Comparison of ENCODE assay signal across 8 cellular contexts in genomic region chr14:66507722-66508546, GRCh38. TPM values are rescaled to one million over a fixed set of nuclear protein-coding genes. Genes with fewer than 3 reads are reported as not detected.
DNase-seq lines count a peak whose midpoint lies in the region; ATAC-seq and TF ChIP-seq lines count a peak whose summit lies in the region.

Gene GPHN (plus strand): TSS chr14:66508147.

- H3K27ac Mint-ChIP-seq in activated T-helper 17 cell treated with anti-CD3 and anti-CD28 coated beads, Interleukin-2, amount 50 U/mL, for 72 hours: peak within 1 kb of the TSS; percentile 92
- peak within 1 kb of the TSS; percentile 78 to 97 (median 90) for H3K27ac Mint-ChIP-seq in naive thymus-derived CD8-positive, alpha-beta T cell

- peaks cover 15% of the 10 kb centered on the region for H3K4me1 Mint-ChIP-seq in activated T-helper 17 cell treated with anti-CD3 and anti-CD28 coated beads, Interleukin-2, amount 50 U/mL, for 72 hours
- H3K4me1 Mint-ChIP-seq in naive thymus-derived CD8-positive, alpha-beta T cell: peaks cover 12 to 39% (median 30%) of the 10 kb centered on the region in 4 donors

- TF ChIP-seq EP300 in Ishikawa (IDR thresholded peaks at IDR 0.05; ENCODE audit: borderline replicate concordance): peak; percentile 11; the same call in 1 of the 2 replicates

- peak within 1 kb of the TSS; percentile 96 for H3K4me3 Mint-ChIP-seq in activated T-helper 17 cell treated with anti-CD3 and anti-CD28 coated beads, Interleukin-2, amount 50 U/mL, for 72 hours
- peak within 1 kb of the TSS; percentile 95 to 99 (median 98) for H3K4me3 Mint-ChIP-seq in naive thymus-derived CD8-positive, alpha-beta T cell

- POLR2A ChIA-PET in naive thymus-derived CD8-positive, alpha-beta T cell (lab: Charles Lee): interaction anchor here (0.6 to 1.2 kb wide), 4 partner anchors 11 to 801 kb away, joined by 3 to 4 read pairs (median 3); partner anchors contain the start of gene PALS1

- H3K27me3 Mint-ChIP-seq in activated T-helper 17 cell treated with anti-CD3 and anti-CD28 coated beads, Interleukin-2, amount 50 U/mL, for 72 hours: no peaks in the 10 kb centered on the region
- H3K27me3 Mint-ChIP-seq in naive thymus-derived CD8-positive, alpha-beta T cell: peaks cover 0 to 2% (median 0%) of the 10 kb centered on the region in 5 donors

- no peaks in the 10 kb centered on the region for H3K9me3 ChIP-seq in fibroblast of lung (ENCODE audit: control insufficient read depth, insufficient read depth, low read depth, low read length)

- peak within 1 kb of the TSS; percentile 77 to 95 (median 85) for H3K4me3 ChIP-seq in fibroblast of lung (replicated peaks in 1 of 4; ENCODE audit: control extremely low read depth in 1 of 4, insufficient read depth in 1 of 4, low read depth in 3 of 4, low read length in 4 of 4)

- H3K9ac ChIP-seq in fibroblast of lung (ENCODE audit: insufficient read depth, low read length): peak within 1 kb of the TSS; percentile 62

- TF ChIP-seq CTCF in fibroblast of lung (conservative IDR thresholded peaks at IDR 0.05 in 1 of 2, IDR thresholded peaks at IDR 0.05 in 1 of 2; ENCODE audit: low read depth in 1 of 2, low read length in 2 of 2): peak in 1 of 2 donors; percentile 39

- H2AFZ ChIP-seq in fibroblast of lung (ENCODE audit: low read length): peak within 1 kb of the TSS; percentile 96

- peak within 1 kb of the TSS; percentile 57 for H3K27ac ChIP-seq in fibroblast of lung (ENCODE audit: insufficient read depth, low read length)

- peak within 1 kb of the TSS; percentile 95 for H3K4me2 ChIP-seq in fibroblast of lung (ENCODE audit: extremely low read depth, insufficient read depth, low read length)

- no peaks in the 10 kb centered on the region for H3K36me3 ChIP-seq in fibroblast of lung (ENCODE audit: control insufficient read depth, insufficient read depth, low read length)

- no peaks in the 10 kb centered on the region for H3K4me1 ChIP-seq in fibroblast of lung (ENCODE audit: control insufficient read depth, extremely low read depth, insufficient read depth, low read length)

- DNase-seq in DMS153 treated with DMSO at 0.1 percent for 48 hours (lab: John Stamatoyannopoulos, UW; ENCODE audit: unreplicated experiment) (peak; percentile 95), RPMI7951 (ENCODE audit: low read depth) (peak; percentile 97), fibroblast of lung (ENCODE audit: low read depth in 2 of 2) (peak; percentile 98 to 99)
- peak; percentile 69 to 89 (median 79) for DNase-seq in naive thymus-derived CD8-positive, alpha-beta T cell
- DNase-seq in stimulated activated naive CD4-positive, alpha-beta T cell (lab: John Stamatoyannopoulos, UW): peak; percentile 75 to 86 (median 80)

- no peaks in the 10 kb centered on the region for H3K27me3 ChIP-seq in fibroblast of lung (ENCODE audit: control insufficient read depth, insufficient read depth, low read length)

- no peak for TF ChIP-seq RAD21 in Ishikawa (IDR thresholded peaks at IDR 0.05; ENCODE audit: low read depth)

- no peaks in the 10 kb centered on the region for H4K20me1 ChIP-seq in fibroblast of lung (ENCODE audit: control insufficient read depth, extremely low read depth, insufficient read depth, low read length)

- H3K79me2 ChIP-seq in fibroblast of lung (ENCODE audit: control insufficient read depth, insufficient read depth, low read length): peaks cover 7% of the 10 kb centered on the region

- no peaks in the 10 kb centered on the region for H3K36me3 Mint-ChIP-seq in activated T-helper 17 cell treated with anti-CD3 and anti-CD28 coated beads, Interleukin-2, amount 50 U/mL, for 72 hours (ENCODE audit: low read depth)
- peaks cover 0 to 1% (median 0%) of the 10 kb centered on the region in 3 donors for H3K36me3 Mint-ChIP-seq in naive thymus-derived CD8-positive, alpha-beta T cell

- ATAC-seq in GM21576 (IDR thresholded peaks at IDR 0.05; ENCODE audit: unreplicated experiment): peak; percentile 78
- peak; percentile 94 for ATAC-seq in activated T-helper 17 cell treated with anti-CD3 and anti-CD28 coated beads, Interleukin-2, amount 50 U/mL, for 72 hours (replicated peaks)
- ATAC-seq in naive thymus-derived CD8-positive, alpha-beta T cell: peak; percentile 86 to 90

- no peaks in the 10 kb centered on the region for H3K9me3 Mint-ChIP-seq in activated T-helper 17 cell treated with anti-CD3 and anti-CD28 coated beads, Interleukin-2, amount 50 U/mL, for 72 hours
- no peaks in the 10 kb centered on the region for H3K9me3 Mint-ChIP-seq in naive thymus-derived CD8-positive, alpha-beta T cell

TF ChIP-seq in Ishikawa, 13 proteins besides CTCF, POLR2A, EP300 and RAD21:
- TF ChIP-seq NFIC (IDR thresholded peaks at IDR 0.05) (no peak), USF1 (IDR thresholded peaks at IDR 0.05) (no peak), FOXM1 (IDR thresholded peaks at IDR 0.05; ENCODE audit: borderline replicate concordance, low read depth) (no peak), TCF12 (IDR thresholded peaks at IDR 0.05; ENCODE audit: low read depth) (no peak), YY1 (IDR thresholded peaks at IDR 0.05; ENCODE audit: low read depth) (peak; percentile 75), CEBPB (IDR thresholded peaks at IDR 0.05) (no peak), MAX (IDR thresholded peaks at IDR 0.05) (peak; percentile 87), EGR1 (IDR thresholded peaks at IDR 0.05) (peak; percentile 97), ZBTB7A (IDR thresholded peaks at IDR 0.05; ENCODE audit: low read depth) (no peak), REST (IDR thresholded peaks at IDR 0.05; ENCODE audit: low read depth) (no peak), TAF1 (IDR thresholded peaks at IDR 0.05; ENCODE audit: low read depth) (peak; percentile 73), TEAD4 (IDR thresholded peaks at IDR 0.05) (peak; percentile 26; the same call in 1 of the 2 replicates), CREB1 (IDR thresholded peaks at IDR 0.05; ENCODE audit: low read depth) (no peak)

RNA-seq across cellular contexts. Expression of gene GPHN, which starts in this region (rescaled TPM):
- total RNA-seq in RPMI7951 (2014; rRNA removed; shearing (Covaris generic)): 12.1 and 12.4 TPM in 2 replicates
- 10 to 100 TPM; 21.7 to 23.2 TPM for total RNA-seq in activated T-helper 17 cell treated with anti-CD3 and anti-CD28 coated beads, Interleukin-2, amount 50 U/mL, for 72 hours
- 9.8 and 13.9 TPM in 2 replicates for total RNA-seq in fibroblast of lung
- polyA plus RNA-seq in fibroblast of lung: 8.3 and 10.3 TPM in 2 replicates
- polyA plus RNA-seq in fibroblast of lung (2012): 7.6 and 11.6 TPM in 2 replicates
- polyA minus RNA-seq in fibroblast of lung (ENCODE audit: low replicate concordance): 30.5 and 69.2 TPM in 2 replicates
- total RNA-seq in naive thymus-derived CD8-positive, alpha-beta T cell: 10 to 100 TPM; 11.5 to 12.1 TPM
- polyA plus RNA-seq in naive thymus-derived CD8-positive, alpha-beta T cell: 1 to 10 TPM; 2.9 to 4.2 (median 4.0) TPM

Comparison
In these comparisons a context has a peak if more than half of its experiments do, and no peak if none do; other contexts are left out.
1. Peak in every context shown above with its lines: DNase-seq, ATAC-seq, H3K4me3 ChIP-seq and H3K27ac ChIP-seq.